ENCODE assay signal across 17 cellular contexts in genomic region chr7:20276705-20277472, GRCh38. TPM values are rescaled to one million over a fixed set of nuclear protein-coding genes. Genes with fewer than 3 reads are reported as not detected.
"Had no signal": no experiment of that assay in that cellular context is flagged by ENCODE, and none has a peak within 500 bp of the region (broad histone marks: within the 10 kb centered on the region; RNA-seq: fewer than 3 reads in every experiment).

No MANE protein-coding gene starts in this region.

- DNase-seq: activated CD8-positive, alpha-beta memory T cell treated with anti-CD3 and anti-CD28 coated beads for 24 hours; activated effector memory CD4-positive, alpha-beta T cell treated with anti-CD3 and anti-CD28 coated beads, Interleukin-2, amount 50 U/mL, for 16 hours; activated T-cell treated with anti-CD3 and anti-CD28 coated beads for 4 hours; effector memory CD4-positive, alpha-beta T cell; foreskin fibroblast; hippocampal formation; left lung; natural killer cell; stimulated activated CD4-positive, alpha-beta T cell treated with anti-CD3 and anti-CD28 coated beads, Interleukin-12 subunit alpha, Interleukin-12 subunit beta, amount 100 ng/mL, for 4 hours; stimulated activated CD4-positive, alpha-beta T cell treated with anti-CD3 and anti-CD28 coated beads, Interleukin-2, amount 100 ng/mL, for 24 hours; T-cell; thyroid gland had no signal

- H3K4me3 ChIP-seq: ascending aorta, left lung, thyroid gland had no signal

- H3K36me3 Mint-ChIP-seq: natural killer cell, T-cell had no signal

- H3K27ac Mint-ChIP-seq: dendritic cell treated with granulocyte-macrophage colony-stimulating factor and Interleukin-4, amounts not matched to agents 40 ng/mL and 50 ng/mL, for 4 days; natural killer cell; T-cell had no signal

- H3K36me3 ChIP-seq: ascending aorta, left lung, neutrophil, thyroid gland had no signal

- H3K9me3 Mint-ChIP-seq: dendritic cell treated with granulocyte-macrophage colony-stimulating factor and Interleukin-4, amounts not matched to agents 40 ng/mL and 50 ng/mL, for 4 days; natural killer cell; T-cell had no signal

- H3K4me1 Mint-ChIP-seq: natural killer cell, T-cell had no signal

- H3K27ac ChIP-seq: ascending aorta, left lung, neutrophil, thyroid gland had no signal

- H3K27me3 Mint-ChIP-seq: dendritic cell treated with granulocyte-macrophage colony-stimulating factor and Interleukin-4, amounts not matched to agents 40 ng/mL and 50 ng/mL, for 4 days; T-cell had no signal

- FAIRE-seq: bronchial epithelial cell, keratinocyte had no signal

- ATAC-seq: left lung had no signal

- H3K4me3 Mint-ChIP-seq: dendritic cell treated with granulocyte-macrophage colony-stimulating factor and Interleukin-4, amounts not matched to agents 40 ng/mL and 50 ng/mL, for 4 days; natural killer cell; T-cell had no signal

- H3K27me3 ChIP-seq: ascending aorta, left lung, neutrophil, thyroid gland had no signal

RNA-seq across cellular contexts. Expression of gene MACC1, which starts 59.7 kb away (rescaled TPM):
- total RNA-seq: ascending aorta had no signal
